ENCODE assay signal across 12 cellular contexts in the genomic region with DNA sequence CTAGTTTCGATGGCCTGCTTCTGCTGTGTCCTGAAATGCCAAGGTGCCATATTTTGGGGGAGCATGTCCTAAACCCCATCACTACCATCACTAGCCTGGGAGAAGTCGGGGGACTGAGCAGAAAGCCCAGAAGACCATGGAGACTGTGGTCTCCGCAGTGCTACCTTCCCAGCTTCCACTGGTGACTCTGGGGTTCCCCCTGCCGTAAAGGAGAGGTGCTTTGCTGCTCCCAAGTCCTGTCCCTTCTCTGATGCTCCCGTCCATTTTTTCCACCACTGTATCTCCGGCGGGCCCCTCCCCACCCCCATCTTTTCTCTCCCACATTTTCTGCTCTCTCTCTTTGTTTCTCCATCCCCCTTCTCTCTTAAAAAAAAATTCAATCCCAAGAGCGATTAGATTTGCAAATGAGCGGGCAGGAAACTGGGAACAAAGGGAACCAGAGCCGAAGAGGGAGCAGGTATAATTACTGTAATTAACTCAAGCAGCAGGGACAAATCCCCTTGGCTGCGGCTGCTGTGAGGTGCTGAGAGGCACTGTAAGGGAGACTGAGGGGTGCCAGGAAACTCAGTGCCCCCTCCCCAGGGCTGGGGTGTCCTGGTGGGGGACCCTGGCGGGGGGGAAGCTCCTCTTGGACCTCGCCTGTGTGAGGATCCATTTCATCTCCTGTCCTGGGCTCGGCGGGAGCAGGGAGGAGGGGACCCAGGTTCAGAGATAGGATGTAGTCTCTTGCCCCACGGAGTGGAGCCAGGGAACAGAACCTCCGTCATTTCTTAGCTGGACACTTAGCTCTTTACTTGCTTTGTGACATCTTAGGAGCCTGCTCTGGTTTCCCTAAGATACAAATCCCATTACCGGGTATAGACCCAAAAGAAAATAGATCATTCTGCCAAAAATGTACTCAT.
DNase-seq lines count a peak whose midpoint lies in the region; ATAC-seq, FAIRE-seq and TF ChIP-seq lines count a peak whose summit lies in the region.
"Had no signal": no experiment of that assay in that cellular context is flagged by ENCODE, and none has a peak within 500 bp of the region (broad histone marks: within the 10 kb centered on the region; RNA-seq: fewer than 3 reads in every experiment).

No MANE protein-coding gene starts in this region.

- no peak overlapping the region for H3K4me3 ChIP-seq in fibroblast of mammary gland (ENCODE audit: control insufficient read depth, low read depth, low read length)
- H3K4me3 ChIP-seq: lower lobe of right lung, sigmoid colon had no signal

- TF ChIP-seq CTCF in fibroblast of mammary gland (conservative IDR thresholded peaks at IDR 0.05; ENCODE audit: control insufficient read depth, insufficient read depth, low read depth, low read length) = peak; percentile 1

- in situ Hi-C loops in G401 (cut with HindIII; ENCODE audit: low sequenced_read_pairs) = no loop called here

- no peak for ATAC-seq in stimulated activated naive CD8-positive, alpha-beta T cell treated with anti-CD3 and anti-CD28 coated beads, Interleukin-15, amount 100 ng/mL, for 72 hours
- ATAC-seq: lower lobe of right lung, T-cell had no signal

- H3K27me3 Mint-ChIP-seq in stimulated activated naive CD8-positive, alpha-beta T cell treated with anti-CD3 and anti-CD28 coated beads, Interleukin-15, amount 100 ng/mL, for 72 hours = peaks cover 32% of the 10 kb centered on the region

- no peaks in the 10 kb centered on the region for H3K4me1 Mint-ChIP-seq in stimulated activated naive CD8-positive, alpha-beta T cell treated with anti-CD3 and anti-CD28 coated beads, Interleukin-15, amount 100 ng/mL, for 72 hours
- H3K4me1 Mint-ChIP-seq: T-cell had no signal

- TF ChIP-seq POLR2A in GM12892 (IDR thresholded peaks at IDR 0.05; ENCODE audit: low read depth, low read length) = no peak

- H3K4me3 Mint-ChIP-seq in stimulated activated naive CD8-positive, alpha-beta T cell treated with anti-CD3 and anti-CD28 coated beads, Interleukin-15, amount 100 ng/mL, for 72 hours = no peak overlapping the region
- H3K4me3 Mint-ChIP-seq: T-cell had no signal

- H3K27ac Mint-ChIP-seq in stimulated activated naive CD8-positive, alpha-beta T cell treated with anti-CD3 and anti-CD28 coated beads, Interleukin-15, amount 100 ng/mL, for 72 hours = peak overlapping the region in 1 of 2 donors; percentile 5
- H3K27ac Mint-ChIP-seq: T-cell had no signal

- no peak for FAIRE-seq in GM12892 (lab: Jason Lieb, UNC)

- DNase-seq in HT1080 (ENCODE audit: low read depth) = peak; percentile 4
- peak; percentile 21 to 51 for DNase-seq in NCI-H526 (lab: John Stamatoyannopoulos, UW)
- DNase-seq in fibroblast of mammary gland (ENCODE audit: low read depth) = no peak
- peak; percentile 45 for DNase-seq in retina
- no peak for DNase-seq in G401 (ENCODE audit: low spot score)
- DNase-seq in stimulated activated naive CD8-positive, alpha-beta T cell treated with anti-CD3 and anti-CD28 coated beads, Interleukin-15, amount 100 ng/mL, for 72 hours = no peak
- DNase-seq in GM12892 (ENCODE audit: insufficient read length) = no peak
- DNase-seq: activated CD8-positive, alpha-beta memory T cell treated with anti-CD3 and anti-CD28 coated beads, Interleukin-2, amount 50 U/mL, for 48 hours; lower lobe of right lung; NCI-H1930; sigmoid colon; T-cell had no signal

- no peaks in the 10 kb centered on the region for H3K9me3 Mint-ChIP-seq in stimulated activated naive CD8-positive, alpha-beta T cell treated with anti-CD3 and anti-CD28 coated beads, Interleukin-15, amount 100 ng/mL, for 72 hours
- H3K9me3 Mint-ChIP-seq: T-cell had no signal

Comparison
In these comparisons a context has a peak if more than half of its experiments do, and no peak if none do; other contexts are left out.
1. DNase-seq: peak in HT1080 (single experiment), NCI-H526 (2 of 2) and retina (single experiment); none in fibroblast of mammary gland (single experiment), G401 (single experiment), stimulated activated naive CD8-positive, alpha-beta T cell treated with anti-CD3 and anti-CD28 coated beads, Interleukin-15, amount 100 ng/mL, for 72 hours (0 of 2) and GM12892 (single experiment).